30 cellular contexts compared by ENCODE assay signal in genomic region chr6:18485660-18486435, GRCh38.
DNase-seq lines count a peak whose midpoint lies in the region; ATAC-seq and FAIRE-seq lines count a peak whose summit lies in the region.
"Had no signal": no experiment of that assay in that cellular context is flagged by ENCODE, and none has a peak within 500 bp of the region (broad histone marks: within the 10 kb centered on the region; RNA-seq: fewer than 3 reads in every experiment).

No MANE protein-coding gene starts in this region.

- intact Hi-C loops in activated T-helper 2 cell treated with anti-CD3 and anti-CD28 coated beads, Interferon-gamma antibody, Interleukin-2, Interleukin-4, amounts not matched to agents 10 μg/mL and 5 μg/mL and 100 μg/mL, durations not matched to agents 14 hours and 24 hours and 36 hours (cut with micrococcal nuclease): loop anchor here (1.0 to 5.0 kb wide), 4 partner anchors 15 to 159 kb away; partner anchors contain the start of gene RNF144B

- peak overlapping the region; percentile 34 for H3K27ac Mint-ChIP-seq in activated T-helper 2 cell treated with anti-CD3 and anti-CD28 coated beads, Interferon-gamma antibody, Interleukin-2, Interleukin-4, amounts not matched to agents 10 μg/mL and 5 μg/mL and 100 μg/mL, durations not matched to agents 14 hours and 24 hours and 36 hours
- H3K27ac Mint-ChIP-seq: HFFc6, natural killer cell, T-cell had no signal

- peaks cover 39% of the 10 kb centered on the region for H3K27me3 Mint-ChIP-seq in activated T-helper 2 cell treated with anti-CD3 and anti-CD28 coated beads, Interferon-gamma antibody, Interleukin-2, Interleukin-4, amounts not matched to agents 10 μg/mL and 5 μg/mL and 100 μg/mL, durations not matched to agents 14 hours and 24 hours and 36 hours (ENCODE audit: low read depth)

- no peak for DNase-seq in GM18507 (ENCODE audit: extremely low spot score, insufficient read length, low read depth)
- DNase-seq in activated T-helper 2 cell treated with anti-CD3 and anti-CD28 coated beads, Interferon-gamma antibody, Interleukin-2, Interleukin-4, amounts not matched to agents 10 μg/mL and 5 μg/mL and 100 μg/mL, durations not matched to agents 14 hours and 24 hours and 36 hours (ENCODE audit: low spot score): no peak
- DNase-seq in globus pallidus (ENCODE audit: low spot score): no peak
- no peak for DNase-seq in AG08395 (ENCODE audit: low spot score)
- no peak for DNase-seq in GOT3 (lab: John Stamatoyannopoulos, UW)
- DNase-seq: activated naive CD4-positive, alpha-beta T cell treated with anti-CD3 and anti-CD28 coated beads, Interleukin-2, amount 50 U/mL, for 16 hours; aorta; Caco-2; cortex of kidney; DND-41; HFFc6; KBM-7; left ventricle myocardium superior; MG63; midbrain; natural killer cell; NCI-H1417; NCI-H2081 treated with DMSO at 0.1 percent for 48 hours; PC-9; SHP77; stimulated activated CD4-positive, alpha-beta T cell treated with anti-CD3 and anti-CD28 coated beads, Interleukin-2, amount 100 ng/mL, for 24 hours; T-cell; uterus had no signal

- H3K4me1 Mint-ChIP-seq in activated T-helper 2 cell treated with anti-CD3 and anti-CD28 coated beads, Interferon-gamma antibody, Interleukin-2, Interleukin-4, amounts not matched to agents 10 μg/mL and 5 μg/mL and 100 μg/mL, durations not matched to agents 14 hours and 24 hours and 36 hours (ENCODE audit: low read depth): peaks cover 16% of the 10 kb centered on the region
- H3K4me1 Mint-ChIP-seq: natural killer cell had no signal

- no peak overlapping the region for H3K4me3 Mint-ChIP-seq in activated T-helper 2 cell treated with anti-CD3 and anti-CD28 coated beads, Interferon-gamma antibody, Interleukin-2, Interleukin-4, amounts not matched to agents 10 μg/mL and 5 μg/mL and 100 μg/mL, durations not matched to agents 14 hours and 24 hours and 36 hours (ENCODE audit: low read depth)
- H3K4me3 Mint-ChIP-seq: HFFc6, natural killer cell, T-cell had no signal

- H3K36me3 Mint-ChIP-seq in activated T-helper 2 cell treated with anti-CD3 and anti-CD28 coated beads, Interferon-gamma antibody, Interleukin-2, Interleukin-4, amounts not matched to agents 10 μg/mL and 5 μg/mL and 100 μg/mL, durations not matched to agents 14 hours and 24 hours and 36 hours (ENCODE audit: low read depth): no peaks in the 10 kb centered on the region
- H3K36me3 Mint-ChIP-seq: natural killer cell, T-cell had no signal

- peak; percentile 65 for ATAC-seq in GM18907 (IDR thresholded peaks at IDR 0.05; ENCODE audit: unreplicated experiment)
- peak; percentile 53 for ATAC-seq in HG02981 (IDR thresholded peaks at IDR 0.05; ENCODE audit: unreplicated experiment)
- no peak for ATAC-seq in HG02623 (IDR thresholded peaks at IDR 0.05; ENCODE audit: unreplicated experiment)
- ATAC-seq: esophagus mucosa, left ventricle myocardium superior, natural killer cell, T-cell had no signal

- H3K9me3 Mint-ChIP-seq in activated T-helper 2 cell treated with anti-CD3 and anti-CD28 coated beads, Interferon-gamma antibody, Interleukin-2, Interleukin-4, amounts not matched to agents 10 μg/mL and 5 μg/mL and 100 μg/mL, durations not matched to agents 14 hours and 24 hours and 36 hours: no peaks in the 10 kb centered on the region
- H3K9me3 Mint-ChIP-seq: HFFc6, natural killer cell, T-cell had no signal

- peak; percentile 12 for FAIRE-seq in GM18507 (lab: Jason Lieb, UNC)
- FAIRE-seq: frontal cortex, GM19239, islet of Langerhans had no signal
